In genomic region chr1:9242338-9242969, GRCh38 we compare ENCODE assay signal across 10 cellular contexts. TPM values are rescaled to one million over a fixed set of nuclear protein-coding genes. Genes with fewer than 3 reads are reported as not detected.
DNase-seq lines count a peak whose midpoint lies in the region; ATAC-seq, FAIRE-seq and TF ChIP-seq lines count a peak whose summit lies in the region.
"Had no signal": no experiment of that assay in that cellular context is flagged by ENCODE, and none has a peak within 500 bp of the region (broad histone marks: within the 10 kb centered on the region; RNA-seq: fewer than 3 reads in every experiment).

No MANE protein-coding gene starts in this region.

- no peak overlapping the region for H3K4me3 Mint-ChIP-seq in mesothelial cell of epicardium
- H3K4me3 Mint-ChIP-seq: T-helper 1 cell treated with Interleukin-12 subunit alpha and Interleukin-12 subunit beta and Interleukin-4 antibody, amounts not matched to agents 30 μg/mL and 1 μg/mL, for 36 hours had no signal

- FAIRE-seq in GM19239 (lab: Jason Lieb, UNC) (no peak), GM12891 (lab: Jason Lieb, UNC) (no peak)

- H3K4me3 ChIP-seq in esophagus muscularis mucosa (peak overlapping the region; percentile 8 to 17 (median 12)), stomach smooth muscle (ENCODE audit: low read length in 2 of 2) (peak overlapping the region in 1 of 2 donors; percentile 61), A673 (ENCODE audit: low read depth, low read length, poor library complexity, severe bottlenecking) (no peak overlapping the region)

- no peak for ATAC-seq in HG02973 (IDR thresholded peaks at IDR 0.05; ENCODE audit: unreplicated experiment)

- peak; percentile 24 for DNase-seq in MV-4-11 (lab: John Stamatoyannopoulos, UW)
- DNase-seq in esophagus muscularis mucosa (ENCODE audit: extremely low spot score), result peak; percentile 94
- no peak for DNase-seq in mesothelial cell of epicardium (ENCODE audit: low spot score in 2 of 2, unreplicated experiment in 2 of 2)
- no peak for DNase-seq in A673 (ENCODE audit: low spot score)
- DNase-seq in GM19239 (ENCODE audit: insufficient read length, low spot score), result no peak
- DNase-seq in GM12891 (ENCODE audit: insufficient read length, low spot score), result no peak
- DNase-seq: activated gamma-delta T cell treated with Interleukin-2 at 50 U/mL for 16 hours had no signal

- peaks cover 0 to 26% (median 23%) of the 10 kb centered on the region in 4 donors for H3K36me3 ChIP-seq in esophagus muscularis mucosa
- peaks cover 5 to 14% of the 10 kb centered on the region in 2 donors for H3K36me3 ChIP-seq in stomach smooth muscle (ENCODE audit: control insufficient read depth in 2 of 2, insufficient read depth in 2 of 2, low read length in 2 of 2)
- no peaks in the 10 kb centered on the region for H3K36me3 ChIP-seq in A673 (ENCODE audit: insufficient read depth, low read length, poor library complexity, severe bottlenecking)

- H3K27me3 ChIP-seq in esophagus muscularis mucosa (no peaks in the 10 kb centered on the region), stomach smooth muscle (ENCODE audit: control insufficient read depth in 1 of 2, insufficient read depth in 2 of 2, low read length in 2 of 2) (no peaks in the 10 kb centered on the region), A673 (replicated peaks; ENCODE audit: insufficient read depth, low read depth, low read length, poor library complexity) (no peaks in the 10 kb centered on the region)

- peaks cover 26% of the 10 kb centered on the region for H3K4me1 Mint-ChIP-seq in mesothelial cell of epicardium

- peak overlapping the region in 1 of 2 donors; percentile 58 for H3K9ac ChIP-seq in stomach smooth muscle (ENCODE audit: low read length in 2 of 2)

- H3K9me3 Mint-ChIP-seq in mesothelial cell of epicardium, result no peaks in the 10 kb centered on the region
- H3K9me3 Mint-ChIP-seq: T-helper 1 cell treated with Interleukin-12 subunit alpha and Interleukin-12 subunit beta and Interleukin-4 antibody, amounts not matched to agents 30 μg/mL and 1 μg/mL, for 36 hours had no signal

- CTCF ChIA-PET in A673 (lab: Charles Lee), result interaction anchor here (0.5 to 0.6 kb wide), 2 partner anchors 100 to 305 kb away, joined by 3 read pairs; no protein-coding TSS in a partner anchor

- H3K27ac Mint-ChIP-seq in mesothelial cell of epicardium, result peak overlapping the region; percentile 31
- H3K27ac Mint-ChIP-seq: T-helper 1 cell treated with Interleukin-12 subunit alpha and Interleukin-12 subunit beta and Interleukin-4 antibody, amounts not matched to agents 30 μg/mL and 1 μg/mL, for 36 hours had no signal

- intact Hi-C loops in esophagus muscularis mucosa (cut with DNase I) (no loop called here), A673 (cut with micrococcal nuclease; ENCODE audit: unreplicated experiment) (no loop called here)

- H3K27ac ChIP-seq in esophagus muscularis mucosa (replicated peaks in 1 of 4) (peak overlapping the region; percentile 76 to 84 (median 83)), stomach smooth muscle (ENCODE audit: low read length) (peak overlapping the region; percentile 64), A673 (ENCODE audit: low read depth, low read length, poor library complexity, severe bottlenecking) (no peak overlapping the region)

- no peaks in the 10 kb centered on the region for H3K27me3 Mint-ChIP-seq in mesothelial cell of epicardium (ENCODE audit: low read depth)

- peaks cover 20% of the 10 kb centered on the region for H3K36me3 Mint-ChIP-seq in mesothelial cell of epicardium

- TF ChIP-seq EP300 in esophagus muscularis mucosa (IDR thresholded peaks at IDR 0.05), result no peak

- H3K9me3 ChIP-seq in esophagus muscularis mucosa (no peaks in the 10 kb centered on the region), stomach smooth muscle (ENCODE audit: control insufficient read depth in 2 of 2, low read length in 2 of 2) (no peaks in the 10 kb centered on the region), A673 (ENCODE audit: low read depth, low read length, poor library complexity, severe bottlenecking) (no peaks in the 10 kb centered on the region)

- BruUV-seq in A673 (replicated peaks; lab: Mats Ljungman, UMichigan), result no TSS peak

- peaks cover 76 to 97% (median 82%) of the 10 kb centered on the region in 4 donors for H3K4me1 ChIP-seq in esophagus muscularis mucosa
- H3K4me1 ChIP-seq in stomach smooth muscle (ENCODE audit: control insufficient read depth, insufficient read depth, low read length), result peaks cover 49% of the 10 kb centered on the region
- H3K4me1 ChIP-seq in A673 (ENCODE audit: insufficient read depth, low read length, poor library complexity, severe bottlenecking), result no peaks in the 10 kb centered on the region

- TF ChIP-seq CTCF in esophagus muscularis mucosa (IDR thresholded peaks at IDR 0.05) (no peak), mesothelial cell of epicardium (IDR thresholded peaks at IDR 0.05; ENCODE audit: unreplicated experiment) (no peak), A673 (conservative IDR thresholded peaks at IDR 0.05; ENCODE audit: low read depth, low read length) (no peak)

- 37% methylated on average over 7 of the region's 10 CpGs for WGBS in esophagus muscularis mucosa

- TF ChIP-seq POLR2A in esophagus muscularis mucosa (IDR thresholded peaks at IDR 0.05; ENCODE audit: low read depth) (no peak), GM12891 (IDR thresholded peaks at IDR 0.05; ENCODE audit: low read depth, low read length) (no peak)

- POLR2A ChIA-PET in A673 (lab: Charles Lee; ENCODE audit: low non-redundant PET), result no interaction called here

TF ChIP-seq in GM12891, 5 proteins besides CTCF, POLR2A, EP300 and RAD21:
- no peak for TF ChIP-seq PAX5 (IDR thresholded peaks at IDR 0.05; ENCODE audit: insufficient read depth, low read length, severe bottlenecking)
- TF ChIP-seq POU2F2 (IDR thresholded peaks at IDR 0.05; ENCODE audit: low read depth, low read length), result no peak
- TF ChIP-seq SPI1 (IDR thresholded peaks at IDR 0.05; ENCODE audit: low read depth, low read length), result no peak
- no peak for TF ChIP-seq TAF1 (IDR thresholded peaks at IDR 0.05; ENCODE audit: low read depth, low read length)
- TF ChIP-seq POLR2AphosphoS5 (IDR thresholded peaks at IDR 0.05; ENCODE audit: low read depth, low read length), result no peak

RNA-seq across cellular contexts. Expression of gene H6PD, which starts 7.9 kb away (rescaled TPM):
- total RNA-seq in esophagus muscularis mucosa (10 to 100 TPM; 31.1 to 54.4 (median 38.4) TPM), mesothelial cell of epicardium (71.2 to 74.6 TPM (median 73.1 TPM) in 3 replicates), A673 (2021) (6.2 and 10.6 TPM in 2 replicates)
- 8.7 TPM for polyA plus RNA-seq in GM12891 (2012; ENCODE audit: low read depth, missing spikeins)

RNA-seq across cellular contexts. Expression of gene SPSB1, which starts 50.2 kb away (rescaled TPM):
- total RNA-seq in esophagus muscularis mucosa (100 to 1,000 TPM in 2 of 4 donors, 10 to 100 TPM in 2; 61.0 to 104 (median 97.4) TPM), mesothelial cell of epicardium (22.0 to 24.8 TPM (median 23.9 TPM) in 3 replicates), A673 (2021) (7.5 and 11.8 TPM in 2 replicates)
- 0.55 TPM for polyA plus RNA-seq in GM12891 (2012; ENCODE audit: low read depth, missing spikeins)

Comparison
In these comparisons a context has a peak if more than half of its experiments do, and no peak if none do; other contexts are left out.
1. DNase-seq: peak in MV-4-11 (single experiment) and esophagus muscularis mucosa (single experiment); none in mesothelial cell of epicardium (0 of 2), A673 (single experiment), GM19239 (single experiment) and GM12891 (single experiment).